ENCODE assay signal across 1 cellular context in the genomic region with DNA sequence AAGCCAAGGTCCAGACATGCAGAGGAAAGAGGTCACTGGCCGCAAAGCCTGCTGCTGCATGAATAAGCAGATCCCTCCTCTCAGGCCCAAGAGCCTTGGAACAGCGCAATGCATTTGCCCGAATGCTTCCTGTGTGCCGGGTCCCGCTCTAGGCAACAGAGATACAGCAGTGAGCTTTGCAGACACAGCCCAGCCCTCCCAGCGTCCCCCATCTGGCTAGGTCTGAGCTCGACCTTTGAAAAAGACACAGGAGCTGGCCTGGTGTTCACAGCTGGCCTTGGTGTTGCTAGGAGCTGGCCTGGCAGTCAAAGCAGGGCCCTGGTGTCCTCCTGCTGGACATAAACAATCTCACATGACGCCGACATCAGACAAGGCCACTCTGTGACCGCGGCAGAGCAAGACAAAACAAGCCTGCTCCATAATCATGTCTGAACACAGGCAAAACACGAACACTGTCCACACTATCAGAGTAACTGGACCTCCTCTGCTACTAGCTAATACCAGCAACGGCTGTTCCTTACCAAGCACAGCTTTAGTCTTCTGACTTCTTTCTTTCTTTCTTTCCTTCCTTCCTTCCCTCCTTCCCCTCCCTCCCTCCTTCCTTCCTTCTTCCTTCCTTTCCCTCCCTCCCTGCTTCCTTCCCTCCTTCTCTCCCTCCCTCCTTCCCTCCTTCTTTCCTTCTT.
TF ChIP-seq lines count a peak whose summit lies in the region.

No MANE protein-coding gene starts in this region.

TF ChIP-seq in GM23338, 12 proteins besides CTCF, POLR2A, EP300 and RAD21 (continued from another document):
- TF ChIP-seq, protein P1, sequence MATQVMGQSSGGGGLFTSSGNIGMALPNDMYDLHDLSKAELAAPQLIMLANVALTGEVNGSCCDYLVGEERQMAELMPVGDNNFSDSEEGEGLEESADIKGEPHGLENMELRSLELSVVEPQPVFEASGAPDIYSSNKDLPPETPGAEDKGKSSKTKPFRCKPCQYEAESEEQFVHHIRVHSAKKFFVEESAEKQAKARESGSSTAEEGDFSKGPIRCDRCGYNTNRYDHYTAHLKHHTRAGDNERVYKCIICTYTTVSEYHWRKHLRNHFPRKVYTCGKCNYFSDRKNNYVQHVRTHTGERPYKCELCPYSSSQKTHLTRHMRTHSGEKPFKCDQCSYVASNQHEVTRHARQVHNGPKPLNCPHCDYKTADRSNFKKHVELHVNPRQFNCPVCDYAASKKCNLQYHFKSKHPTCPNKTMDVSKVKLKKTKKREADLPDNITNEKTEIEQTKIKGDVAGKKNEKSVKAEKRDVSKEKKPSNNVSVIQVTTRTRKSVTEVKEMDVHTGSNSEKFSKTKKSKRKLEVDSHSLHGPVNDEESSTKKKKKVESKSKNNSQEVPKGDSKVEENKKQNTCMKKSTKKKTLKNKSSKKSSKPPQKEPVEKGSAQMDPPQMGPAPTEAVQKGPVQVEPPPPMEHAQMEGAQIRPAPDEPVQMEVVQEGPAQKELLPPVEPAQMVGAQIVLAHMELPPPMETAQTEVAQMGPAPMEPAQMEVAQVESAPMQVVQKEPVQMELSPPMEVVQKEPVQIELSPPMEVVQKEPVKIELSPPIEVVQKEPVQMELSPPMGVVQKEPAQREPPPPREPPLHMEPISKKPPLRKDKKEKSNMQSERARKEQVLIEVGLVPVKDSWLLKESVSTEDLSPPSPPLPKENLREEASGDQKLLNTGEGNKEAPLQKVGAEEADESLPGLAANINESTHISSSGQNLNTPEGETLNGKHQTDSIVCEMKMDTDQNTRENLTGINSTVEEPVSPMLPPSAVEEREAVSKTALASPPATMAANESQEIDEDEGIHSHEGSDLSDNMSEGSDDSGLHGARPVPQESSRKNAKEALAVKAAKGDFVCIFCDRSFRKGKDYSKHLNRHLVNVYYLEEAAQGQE (IDR thresholded peaks at IDR 0.05; ENCODE audit: unreplicated experiment) = no peak
- TF ChIP-seq STAT1 (IDR thresholded peaks at IDR 0.05; ENCODE audit: unreplicated experiment) = no peak
- no peak for TF ChIP-seq EZH2phosphoT487 (IDR thresholded peaks at IDR 0.05; ENCODE audit: unreplicated experiment)
- no peak for TF ChIP-seq JUNB (IDR thresholded peaks at IDR 0.05; ENCODE audit: unreplicated experiment)
- no peak for TF ChIP-seq EZH2 (IDR thresholded peaks at IDR 0.05; ENCODE audit: low read depth, unreplicated experiment)
